1 cellular context compared by ENCODE assay signal in the genomic region with DNA sequence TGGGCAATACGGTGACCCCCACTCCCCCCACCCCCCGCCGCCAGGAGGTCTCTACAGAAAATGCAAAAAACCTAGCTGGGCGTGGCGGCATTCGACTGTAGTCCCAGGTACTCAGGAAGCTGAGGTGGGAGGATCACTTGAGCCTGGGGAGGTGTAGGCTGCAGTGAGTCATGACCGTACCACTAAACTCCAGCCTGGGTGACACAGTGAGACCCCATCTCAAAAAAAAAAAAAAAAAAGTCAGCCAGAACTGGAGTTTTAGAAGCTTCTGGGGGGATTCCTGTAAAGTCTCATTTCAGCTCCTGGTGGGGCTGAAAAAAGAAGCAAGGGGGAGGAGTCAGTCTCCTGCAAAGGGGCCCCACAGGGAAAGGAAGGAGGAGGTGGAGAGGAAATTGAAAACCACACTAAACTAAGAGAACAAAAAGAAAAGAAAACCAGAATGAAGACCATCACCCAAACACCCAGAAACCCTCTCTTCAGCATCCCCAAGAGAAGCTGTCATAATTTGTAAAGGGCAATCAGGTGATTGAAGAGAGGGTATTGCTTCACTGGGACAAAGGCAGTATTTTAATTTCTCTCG.
TF ChIP-seq lines count a peak whose summit lies in the region.

No MANE protein-coding gene starts in this region.

TF ChIP-seq in K562, 482 proteins besides CTCF, POLR2A, EP300 and RAD21 (continued from another document):
- TF ChIP-seq, protein P1, sequence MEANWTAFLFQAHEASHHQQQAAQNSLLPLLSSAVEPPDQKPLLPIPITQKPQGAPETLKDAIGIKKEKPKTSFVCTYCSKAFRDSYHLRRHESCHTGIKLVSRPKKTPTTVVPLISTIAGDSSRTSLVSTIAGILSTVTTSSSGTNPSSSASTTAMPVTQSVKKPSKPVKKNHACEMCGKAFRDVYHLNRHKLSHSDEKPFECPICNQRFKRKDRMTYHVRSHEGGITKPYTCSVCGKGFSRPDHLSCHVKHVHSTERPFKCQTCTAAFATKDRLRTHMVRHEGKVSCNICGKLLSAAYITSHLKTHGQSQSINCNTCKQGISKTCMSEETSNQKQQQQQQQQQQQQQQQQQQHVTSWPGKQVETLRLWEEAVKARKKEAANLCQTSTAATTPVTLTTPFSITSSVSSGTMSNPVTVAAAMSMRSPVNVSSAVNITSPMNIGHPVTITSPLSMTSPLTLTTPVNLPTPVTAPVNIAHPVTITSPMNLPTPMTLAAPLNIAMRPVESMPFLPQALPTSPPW (CRISPR knock-in tag; IDR thresholded peaks at IDR 0.05) = peak; percentile 30; the same call in 1 of the 2 replicates
- no peak for TF ChIP-seq HMG20A (CRISPR knock-in tag; conservative IDR thresholded peaks at IDR 0.05)
- 0 out of 2 replicates have a peak, but pooled peaks have one; percentile 8 for TF ChIP-seq JUND (IDR thresholded peaks at IDR 0.05; ENCODE audit: borderline replicate concordance, low read depth, low read length)
- TF ChIP-seq JUND (tag; IDR thresholded peaks at IDR 0.05; ENCODE audit: borderline replicate concordance, low read depth, low read length) = no peak
- TF ChIP-seq CEBPB (tag; IDR thresholded peaks at IDR 0.05) = no peak
- TF ChIP-seq, protein P2, sequence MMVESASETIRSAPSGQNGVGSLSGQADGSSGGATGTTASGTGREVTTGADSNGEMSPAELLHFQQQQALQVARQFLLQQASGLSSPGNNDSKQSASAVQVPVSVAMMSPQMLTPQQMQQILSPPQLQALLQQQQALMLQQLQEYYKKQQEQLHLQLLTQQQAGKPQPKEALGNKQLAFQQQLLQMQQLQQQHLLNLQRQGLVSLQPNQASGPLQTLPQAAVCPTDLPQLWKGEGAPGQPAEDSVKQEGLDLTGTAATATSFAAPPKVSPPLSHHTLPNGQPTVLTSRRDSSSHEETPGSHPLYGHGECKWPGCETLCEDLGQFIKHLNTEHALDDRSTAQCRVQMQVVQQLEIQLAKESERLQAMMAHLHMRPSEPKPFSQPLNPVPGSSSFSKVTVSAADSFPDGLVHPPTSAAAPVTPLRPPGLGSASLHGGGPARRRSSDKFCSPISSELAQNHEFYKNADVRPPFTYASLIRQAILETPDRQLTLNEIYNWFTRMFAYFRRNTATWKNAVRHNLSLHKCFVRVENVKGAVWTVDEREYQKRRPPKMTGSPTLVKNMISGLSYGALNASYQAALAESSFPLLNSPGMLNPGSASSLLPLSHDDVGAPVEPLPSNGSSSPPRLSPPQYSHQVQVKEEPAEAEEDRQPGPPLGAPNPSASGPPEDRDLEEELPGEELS (CRISPR knock-in tag; IDR thresholded peaks at IDR 0.05; ENCODE audit: borderline replicate concordance) = no peak
- no peak for TF ChIP-seq BACH1 (tag; IDR thresholded peaks at IDR 0.05)
- TF ChIP-seq ZNF239 (CRISPR knock-in tag; IDR thresholded peaks at IDR 0.05) = no peak
- no peak for TF ChIP-seq TCF7L2 (IDR thresholded peaks at IDR 0.05; ENCODE audit: low read depth, low read length)
- TF ChIP-seq IFI16 (CRISPR knock-in tag; IDR thresholded peaks at IDR 0.05) = no peak
- TF ChIP-seq SMARCA4 (IDR thresholded peaks at IDR 0.05) = peak; percentile 43; the same call in 1 of the 2 replicates
- 0 out of 2 replicates have a peak, but pooled peaks have one; percentile 13 for TF ChIP-seq ARID1B (IDR thresholded peaks at IDR 0.05)
- peak; percentile 40 for TF ChIP-seq ZNF384 (IDR thresholded peaks at IDR 0.05; ENCODE audit: low read depth, low read length)
- TF ChIP-seq, protein P3, sequence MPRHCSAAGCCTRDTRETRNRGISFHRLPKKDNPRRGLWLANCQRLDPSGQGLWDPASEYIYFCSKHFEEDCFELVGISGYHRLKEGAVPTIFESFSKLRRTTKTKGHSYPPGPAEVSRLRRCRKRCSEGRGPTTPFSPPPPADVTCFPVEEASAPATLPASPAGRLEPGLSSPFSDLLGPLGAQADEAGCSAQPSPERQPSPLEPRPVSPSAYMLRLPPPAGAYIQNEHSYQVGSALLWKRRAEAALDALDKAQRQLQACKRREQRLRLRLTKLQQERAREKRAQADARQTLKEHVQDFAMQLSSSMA (CRISPR knock-in tag; IDR thresholded peaks at IDR 0.05) = no peak
- no peak for TF ChIP-seq SMARCE1 (IDR thresholded peaks at IDR 0.05)
- TF ChIP-seq, protein P4, sequence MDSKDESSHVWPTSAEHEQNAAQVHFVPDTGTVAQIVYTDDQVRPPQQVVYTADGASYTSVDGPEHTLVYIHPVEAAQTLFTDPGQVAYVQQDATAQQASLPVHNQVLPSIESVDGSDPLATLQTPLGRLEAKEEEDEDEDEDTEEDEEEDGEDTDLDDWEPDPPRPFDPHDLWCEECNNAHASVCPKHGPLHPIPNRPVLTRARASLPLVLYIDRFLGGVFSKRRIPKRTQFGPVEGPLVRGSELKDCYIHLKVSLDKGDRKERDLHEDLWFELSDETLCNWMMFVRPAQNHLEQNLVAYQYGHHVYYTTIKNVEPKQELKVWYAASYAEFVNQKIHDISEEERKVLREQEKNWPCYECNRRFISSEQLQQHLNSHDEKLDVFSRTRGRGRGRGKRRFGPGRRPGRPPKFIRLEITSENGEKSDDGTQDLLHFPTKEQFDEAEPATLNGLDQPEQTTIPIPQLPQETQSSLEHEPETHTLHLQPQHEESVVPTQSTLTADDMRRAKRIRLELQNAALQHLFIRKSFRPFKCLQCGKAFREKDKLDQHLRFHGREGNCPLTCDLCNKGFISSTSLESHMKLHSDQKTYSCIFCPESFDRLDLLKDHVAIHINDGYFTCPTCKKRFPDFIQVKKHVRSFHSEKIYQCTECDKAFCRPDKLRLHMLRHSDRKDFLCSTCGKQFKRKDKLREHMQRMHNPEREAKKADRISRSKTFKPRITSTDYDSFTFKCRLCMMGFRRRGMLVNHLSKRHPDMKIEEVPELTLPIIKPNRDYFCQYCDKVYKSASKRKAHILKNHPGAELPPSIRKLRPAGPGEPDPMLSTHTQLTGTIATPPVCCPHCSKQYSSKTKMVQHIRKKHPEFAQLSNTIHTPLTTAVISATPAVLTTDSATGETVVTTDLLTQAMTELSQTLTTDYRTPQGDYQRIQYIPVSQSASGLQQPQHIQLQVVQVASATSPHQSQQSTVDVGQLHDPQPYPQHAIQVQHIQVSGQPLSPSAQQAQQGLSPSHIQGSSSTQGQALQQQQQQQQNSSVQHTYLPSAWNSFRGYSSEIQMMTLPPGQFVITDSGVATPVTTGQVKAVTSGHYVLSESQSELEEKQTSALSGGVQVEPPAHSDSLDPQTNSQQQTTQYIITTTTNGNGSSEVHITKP (IDR thresholded peaks at IDR 0.05; ENCODE audit: partially characterized antibody) = peak; percentile 65
TF ChIP-seq in K562: peak in this region for 7.
